26 cellular contexts compared by ENCODE assay signal in genomic region chr6:49321673-49322072, GRCh38.
"Had no signal": no experiment of that assay in that cellular context is flagged by ENCODE, and none has a peak within 500 bp of the region (broad histone marks: within the 10 kb centered on the region; RNA-seq: fewer than 3 reads in every experiment).

No MANE protein-coding gene starts in this region.

- H3K36me3 ChIP-seq: esophagus muscularis mucosa, gastrocnemius medialis, lower lobe of right lung had no signal

- H3K4me1 ChIP-seq: gastrocnemius medialis, lower lobe of right lung had no signal

- H3K79me2 ChIP-seq: hepatocyte had no signal

- H3K9me3 ChIP-seq: esophagus muscularis mucosa, gastrocnemius medialis, lower lobe of right lung, mucosa of descending colon had no signal

- H3K27ac Mint-ChIP-seq: mesothelial cell of epicardium; naive B cell; naive thymus-derived CD8-positive, alpha-beta T cell had no signal

- H3K27me3 Mint-ChIP-seq: naive B cell had no signal

- H3K4me1 Mint-ChIP-seq: naive B cell; naive thymus-derived CD8-positive, alpha-beta T cell had no signal

- ATAC-seq: gastrocnemius medialis; left cardiac atrium; left lobe of liver; left ventricle myocardium superior; lower lobe of right lung; mucosa of descending colon; naive thymus-derived CD8-positive, alpha-beta T cell had no signal

- H3K27ac ChIP-seq: coronary artery, dorsolateral prefrontal cortex, esophagus muscularis mucosa, gastrocnemius medialis, hepatocyte, lower lobe of right lung had no signal

- H3K4me3 ChIP-seq: coronary artery, dorsolateral prefrontal cortex, esophagus muscularis mucosa, gastrocnemius medialis, hepatocyte, lower lobe of right lung, mucosa of descending colon had no signal

- FAIRE-seq: colon, endothelial cell of umbilical vein, islet of Langerhans, keratinocyte had no signal

- H3K4me3 Mint-ChIP-seq: mesothelial cell of epicardium; naive B cell; naive thymus-derived CD8-positive, alpha-beta T cell had no signal

- H3K27me3 ChIP-seq: dorsolateral prefrontal cortex, esophagus muscularis mucosa, gastrocnemius medialis, hepatocyte had no signal

- DNase-seq: dermis blood vessel endothelial cell; dorsolateral prefrontal cortex; effector CD4-positive, alpha-beta T cell; effector memory CD4-positive, alpha-beta T cell; foreskin fibroblast; foreskin melanocyte; gastrocnemius medialis; glutamatergic neuron; head of caudate nucleus; hypothalamus; left cardiac atrium; left ventricle myocardium superior; lower lobe of right lung; mesenchymal stem cell; mucosa of descending colon; naive B cell; naive thymus-derived CD8-positive, alpha-beta T cell had no signal

- H3K4me2 ChIP-seq: hepatocyte had no signal

- H3K36me3 Mint-ChIP-seq: mesothelial cell of epicardium; naive B cell; naive thymus-derived CD8-positive, alpha-beta T cell had no signal

- H2AFZ ChIP-seq: hepatocyte had no signal
